8 cellular contexts compared by ENCODE assay signal in genomic region chr13:110444226-110444653, GRCh38.
DNase-seq lines count a peak whose midpoint lies in the region; ATAC-seq and TF ChIP-seq lines count a peak whose summit lies in the region.

No MANE protein-coding gene starts in this region.

- no TSS peak for BruUV-seq in PC-9 (replicated peaks; lab: Mats Ljungman, UMichigan)

- no peak overlapping the region for H3K27ac Mint-ChIP-seq in type B pancreatic cell

- intact Hi-C loops in PC-9 (cut with micrococcal nuclease; ENCODE audit: unreplicated experiment): loop anchor here (1.0 to 10.0 kb wide), 8 partner anchors 101 to 1529 kb away; partner anchors contain the start of genes ANKRD10 and IRS2
- intact Hi-C loops in right cardiac atrium (cut with DNase I): loop anchor here in 1 of 4 donors (10.0 kb wide), 1 partner anchor 219 kb away; no protein-coding TSS in a partner anchor

- no peaks in the 10 kb centered on the region for H3K9me3 Mint-ChIP-seq in type B pancreatic cell

- H3K4me1 Mint-ChIP-seq in type B pancreatic cell (ENCODE audit: unreplicated experiment): peaks cover 27% of the 10 kb centered on the region

- no peak overlapping the region for H3K4me3 Mint-ChIP-seq in type B pancreatic cell

- H3K79me2 ChIP-seq in DND-41 (ENCODE audit: insufficient read depth, low read length): no peaks in the 10 kb centered on the region
- no peaks in the 10 kb centered on the region for H3K79me2 ChIP-seq in PC-9 (ENCODE audit: low read depth)

- H3K4me3 ChIP-seq in DND-41 (ENCODE audit: low read depth in 1 of 2, low read length in 2 of 2) (no peak overlapping the region), PC-9 (no peak overlapping the region), right cardiac atrium (ENCODE audit: low read length) (no peak overlapping the region)

- ATAC-seq in DND-41 (ENCODE audit: insufficient read depth, low read depth) (peak; percentile 37; the same call in 1 of the 3 replicates), GM21619 (IDR thresholded peaks at IDR 0.05; ENCODE audit: unreplicated experiment) (peak; percentile 45), right cardiac atrium (peak; percentile 34 to 52)

- H3K4me1 ChIP-seq in DND-41 (ENCODE audit: insufficient read depth, low read length) (no peaks in the 10 kb centered on the region), PC-9 (replicated peaks; ENCODE audit: insufficient read depth) (peaks cover 77% of the 10 kb centered on the region), right cardiac atrium (ENCODE audit: control insufficient read depth, insufficient read depth, low read length) (no peaks in the 10 kb centered on the region)

- no peaks in the 10 kb centered on the region for H3K27me3 Mint-ChIP-seq in type B pancreatic cell

- H2AFZ ChIP-seq in DND-41 (ENCODE audit: low read depth, low read length) (no peak overlapping the region), PC-9 (no peak overlapping the region)

- POLR2A ChIA-PET in PC-9 (lab: Charles Lee; ENCODE audit: unreplicated experiment): interaction anchor here (0.6 to 0.7 kb wide), 3 partner anchors 83 to 1529 kb away, joined by 3 to 8 read pairs (median 4); no protein-coding TSS in a partner anchor

- H3K4me2 ChIP-seq in DND-41 (ENCODE audit: insufficient read depth, low read length): no peak overlapping the region
- no peak overlapping the region for H3K4me2 ChIP-seq in PC-9

- H3K36me3 Mint-ChIP-seq in type B pancreatic cell: peaks cover 21% of the 10 kb centered on the region

- WGBS in right cardiac atrium: 63% methylated on average over 7 of the region's 7 CpGs

- no peak overlapping the region for H3K27ac ChIP-seq in DND-41 (ENCODE audit: low read length)
- no peak overlapping the region for H3K27ac ChIP-seq in PC-9
- H3K27ac ChIP-seq in right cardiac atrium (ENCODE audit: low read length): no peak overlapping the region

- no peaks in the 10 kb centered on the region for H3K9me2 ChIP-seq in PC-9 (ENCODE audit: insufficient read depth)

- H3K9me3 ChIP-seq in DND-41 (ENCODE audit: insufficient read depth, low read length, severe bottlenecking) (no peaks in the 10 kb centered on the region), PC-9 (ENCODE audit: insufficient read depth, low read depth) (no peaks in the 10 kb centered on the region), right cardiac atrium (ENCODE audit: control insufficient read depth, low read length) (no peaks in the 10 kb centered on the region)

- peaks cover 20% of the 10 kb centered on the region for H4K20me1 ChIP-seq in DND-41 (ENCODE audit: insufficient read depth, low read length)
- no peaks in the 10 kb centered on the region for H4K20me1 ChIP-seq in PC-9 (ENCODE audit: insufficient read depth)

- H3K27me3 ChIP-seq in DND-41 (ENCODE audit: insufficient read depth, low read length, poor library complexity): peaks cover 61% of the 10 kb centered on the region
- H3K27me3 ChIP-seq in PC-9 (ENCODE audit: insufficient read depth, low read depth): no peaks in the 10 kb centered on the region
- no peaks in the 10 kb centered on the region for H3K27me3 ChIP-seq in right cardiac atrium (ENCODE audit: control insufficient read depth, insufficient read depth)

- TF ChIP-seq CTCF in DND-41 (IDR thresholded peaks at IDR 0.05; ENCODE audit: borderline replicate concordance, extremely low read depth, low read length, poor library complexity, severe bottlenecking) (peak; percentile 42), PC-9 (conservative IDR thresholded peaks at IDR 0.05) (peak; percentile 45; the same call in 1 of the 2 replicates), type B pancreatic cell (conservative IDR thresholded peaks at IDR 0.05) (no peak)

- no peak overlapping the region for H3K9ac ChIP-seq in DND-41 (ENCODE audit: low read depth, low read length)

- DNase-seq in DND-41 (no peak), PC-9 (peak; percentile 29 to 65), right cardiac atrium (peak in 1 of 3 donors; percentile 54), mesenteric fat pad (ENCODE audit: low spot score) (no peak), type B pancreatic cell (ENCODE audit: extremely low spot score, unreplicated experiment) (no peak), nucleus accumbens (lab: John Stamatoyannopoulos, UW) (no peak), SKM-1 treated with dmso at 0.1 percent for 144 hours (lab: John Stamatoyannopoulos, UW; ENCODE audit: unreplicated experiment) (no peak)

- H3K36me3 ChIP-seq in DND-41 (ENCODE audit: insufficient read depth, low read length) (no peaks in the 10 kb centered on the region), PC-9 (ENCODE audit: low read depth) (no peaks in the 10 kb centered on the region)

- peaks cover 27% of the 10 kb centered on the region for H3F3A ChIP-seq in PC-9 (ENCODE audit: insufficient read depth, low read depth)

- CTCF ChIA-PET in PC-9 (lab: Charles Lee): interaction anchor here (0.6 to 1.3 kb wide), 6 partner anchors 12 to 1529 kb away, joined by 3 to 5 read pairs (median 3); no protein-coding TSS in a partner anchor

Comparison
In these comparisons a context has a peak if more than half of its experiments do, and no peak if none do; other contexts are left out.
1. DNase-seq: peak in PC-9 (2 of 2); none in DND-41 (single experiment), mesenteric fat pad (single experiment), type B pancreatic cell (single experiment), nucleus accumbens (0 of 56) and SKM-1 treated with dmso at 0.1 percent for 144 hours (single experiment).
2. Peak in every context shown above with its lines, with median percentiles within 50 percentile points of each other: ATAC-seq.